ENCODE assay signal across 24 cellular contexts in the genomic region with DNA sequence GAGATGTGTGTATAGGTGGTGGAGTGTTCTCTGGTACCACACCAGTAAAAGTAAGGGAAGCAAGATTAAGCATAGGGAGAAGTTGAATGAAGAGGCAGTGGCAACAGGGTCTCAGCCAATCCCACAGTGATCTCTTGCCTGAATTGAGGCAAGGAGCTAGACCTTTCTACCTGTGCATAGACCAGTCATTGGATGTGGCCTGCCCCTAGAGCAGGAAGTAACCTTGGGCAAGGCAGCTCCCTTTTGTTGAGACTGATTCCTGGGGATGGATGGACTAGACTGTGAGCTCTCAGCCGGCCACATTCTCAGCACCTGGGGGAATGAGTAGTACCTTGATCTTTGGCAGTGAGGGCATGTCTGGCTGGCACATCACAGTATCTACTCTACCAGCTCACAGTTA. TPM values are rescaled to one million over a fixed set of nuclear protein-coding genes. Genes with fewer than 3 reads are reported as not detected.
DNase-seq lines count a peak whose midpoint lies in the region; ATAC-seq and TF ChIP-seq lines count a peak whose summit lies in the region.
"Had no signal": no experiment of that assay in that cellular context is flagged by ENCODE, and none has a peak within 500 bp of the region (broad histone marks: within the 10 kb centered on the region; RNA-seq: fewer than 3 reads in every experiment).

No MANE protein-coding gene starts in this region.

- no peak for ATAC-seq in activated CD4-positive, alpha-beta T cell treated with anti-CD3 and anti-CD28 coated beads for 36 hours
- ATAC-seq in natural killer cell, result no peak
- ATAC-seq in natural killer cell treated with Interleukin-12 subunit alpha and Interleukin-12 subunit beta and Interleukin-15 and Interleukin-18, amount 100 ng/mL, for 72 hours, result no peak
- no peak for ATAC-seq in stimulated activated naive CD8-positive, alpha-beta T cell treated with anti-CD3 and anti-CD28 coated beads, Interleukin-15, amount 100 ng/mL, for 72 hours
- ATAC-seq: GM23338, Right ventricle myocardium inferior had no signal

- no peak for DNase-seq in activated CD4-positive, alpha-beta T cell treated with anti-CD3 and anti-CD28 coated beads for 36 hours
- DNase-seq in activated CD4-positive, alpha-beta T cell treated with anti-CD3 and anti-CD28 coated beads for 4 hours, result no peak
- DNase-seq in natural killer cell (no peak), endothelial cell (ENCODE audit: low spot score) (no peak), inferior parietal cortex (ENCODE audit: extremely low spot score) (no peak), NCI-H226 (no peak)
- no peak for DNase-seq in natural killer cell treated with Interleukin-12 subunit alpha and Interleukin-12 subunit beta and Interleukin-15 and Interleukin-18, amount 100 ng/mL, for 72 hours (ENCODE audit: low spot score)
- DNase-seq in stimulated activated naive CD8-positive, alpha-beta T cell treated with anti-CD3 and anti-CD28 coated beads, Interleukin-15, amount 100 ng/mL, for 72 hours, result no peak
- DNase-seq: ACHN; Caco-2; CD4-positive, alpha-beta memory T cell; DMS 273 treated with DMSO at 0.1 percent for 48 hours; DMS79 treated with DMSO at 0.1 percent for 48 hours; HCEC 1CT; Kasumi-1; NCI-H1417; NCI-H1694 treated with DMSO at 0.1 percent for 48 hours; NCI-H2081 treated with DMSO at 0.1 percent for 48 hours; NCI-H2171 treated with DMSO at 0.1 percent for 48 hours; NCI-H446 treated with DMSO at 0.1 percent for 48 hours; NCI-H526 treated with DMSO at 0.1 percent for 48 hours; OCI-M1 had no signal

- intact Hi-C loops in activated CD4-positive, alpha-beta T cell treated with anti-CD3 and anti-CD28 coated beads for 36 hours (cut with DNase I, micrococcal nuclease), result no loop called here
- intact Hi-C loops in natural killer cell (cut with micrococcal nuclease), result no loop called here

- peaks cover 24% of the 10 kb centered on the region for H3K4me1 Mint-ChIP-seq in activated CD4-positive, alpha-beta T cell treated with anti-CD3 and anti-CD28 coated beads for 36 hours
- H3K4me1 Mint-ChIP-seq in natural killer cell (peaks cover 8 to 20% of the 10 kb centered on the region in 2 donors), endothelial cell (ENCODE audit: unreplicated experiment) (peaks cover 4% of the 10 kb centered on the region)
- peaks cover 12 to 21% of the 10 kb centered on the region in 2 donors for H3K4me1 Mint-ChIP-seq in natural killer cell treated with Interleukin-12 subunit alpha and Interleukin-12 subunit beta and Interleukin-15 and Interleukin-18, amount 100 ng/mL, for 72 hours (ENCODE audit: low read depth in 2 of 2)
- peaks cover 18% of the 10 kb centered on the region for H3K4me1 Mint-ChIP-seq in stimulated activated naive CD8-positive, alpha-beta T cell treated with anti-CD3 and anti-CD28 coated beads, Interleukin-15, amount 100 ng/mL, for 72 hours
- H3K4me1 Mint-ChIP-seq: GM23338 had no signal

- no peaks in the 10 kb centered on the region for H3K27me3 Mint-ChIP-seq in activated CD4-positive, alpha-beta T cell treated with anti-CD3 and anti-CD28 coated beads for 36 hours
- no peaks in the 10 kb centered on the region for H3K27me3 Mint-ChIP-seq in natural killer cell (ENCODE audit: low read depth in 2 of 2)
- H3K27me3 Mint-ChIP-seq in natural killer cell treated with Interleukin-12 subunit alpha and Interleukin-12 subunit beta and Interleukin-15 and Interleukin-18, amount 100 ng/mL, for 72 hours, result no peaks in the 10 kb centered on the region
- H3K27me3 Mint-ChIP-seq in endothelial cell (ENCODE audit: unreplicated experiment), result no peaks in the 10 kb centered on the region
- no peaks in the 10 kb centered on the region for H3K27me3 Mint-ChIP-seq in stimulated activated naive CD8-positive, alpha-beta T cell treated with anti-CD3 and anti-CD28 coated beads, Interleukin-15, amount 100 ng/mL, for 72 hours
- H3K27me3 Mint-ChIP-seq: CD4-positive, alpha-beta memory T cell had no signal

- POLR2A ChIA-PET in activated CD4-positive, alpha-beta T cell treated with anti-CD3 and anti-CD28 coated beads for 36 hours (lab: Charles Lee), result interaction anchor here (0.5 kb wide), 1 partner anchor 69 kb away, joined by 3 read pairs; no protein-coding TSS in a partner anchor

- TF ChIP-seq CTCF in natural killer cell (IDR thresholded peaks at IDR 0.05), result no peak
- no peak for TF ChIP-seq CTCF in endothelial cell (IDR thresholded peaks at IDR 0.05; ENCODE audit: unreplicated experiment)

- H3K36me3 Mint-ChIP-seq in activated CD4-positive, alpha-beta T cell treated with anti-CD3 and anti-CD28 coated beads for 36 hours (ENCODE audit: low read depth), result peaks cover 49% of the 10 kb centered on the region
- peaks cover 12% of the 10 kb centered on the region for H3K36me3 Mint-ChIP-seq in natural killer cell
- H3K36me3 Mint-ChIP-seq in natural killer cell treated with Interleukin-12 subunit alpha and Interleukin-12 subunit beta and Interleukin-15 and Interleukin-18, amount 100 ng/mL, for 72 hours, result peaks cover 14% of the 10 kb centered on the region
- peaks cover 13% of the 10 kb centered on the region for H3K36me3 Mint-ChIP-seq in endothelial cell (ENCODE audit: low read depth, unreplicated experiment)

- no peaks in the 10 kb centered on the region for H3K9me3 Mint-ChIP-seq in activated CD4-positive, alpha-beta T cell treated with anti-CD3 and anti-CD28 coated beads for 36 hours (ENCODE audit: low read depth)
- H3K9me3 Mint-ChIP-seq in natural killer cell (no peaks in the 10 kb centered on the region), endothelial cell (ENCODE audit: unreplicated experiment) (no peaks in the 10 kb centered on the region)
- H3K9me3 Mint-ChIP-seq in natural killer cell treated with Interleukin-12 subunit alpha and Interleukin-12 subunit beta and Interleukin-15 and Interleukin-18, amount 100 ng/mL, for 72 hours, result no peaks in the 10 kb centered on the region
- H3K9me3 Mint-ChIP-seq in stimulated activated naive CD8-positive, alpha-beta T cell treated with anti-CD3 and anti-CD28 coated beads, Interleukin-15, amount 100 ng/mL, for 72 hours, result no peaks in the 10 kb centered on the region
- H3K9me3 Mint-ChIP-seq: CD4-positive, alpha-beta memory T cell; GM23338 had no signal

- CTCF ChIA-PET in activated CD4-positive, alpha-beta T cell treated with anti-CD3 and anti-CD28 coated beads for 36 hours (lab: Charles Lee), result interaction anchor here (0.6 to 1.0 kb wide), 2 partner anchors 46 to 298 kb away, joined by 3 read pairs; no protein-coding TSS in a partner anchor

- no peak overlapping the region for H3K4me3 Mint-ChIP-seq in activated CD4-positive, alpha-beta T cell treated with anti-CD3 and anti-CD28 coated beads for 36 hours
- H3K4me3 Mint-ChIP-seq in natural killer cell (no peak overlapping the region), endothelial cell (ENCODE audit: unreplicated experiment) (peak overlapping the region; percentile 4)
- no peak overlapping the region for H3K4me3 Mint-ChIP-seq in natural killer cell treated with Interleukin-12 subunit alpha and Interleukin-12 subunit beta and Interleukin-15 and Interleukin-18, amount 100 ng/mL, for 72 hours
- no peak overlapping the region for H3K4me3 Mint-ChIP-seq in stimulated activated naive CD8-positive, alpha-beta T cell treated with anti-CD3 and anti-CD28 coated beads, Interleukin-15, amount 100 ng/mL, for 72 hours
- H3K4me3 Mint-ChIP-seq: CD4-positive, alpha-beta memory T cell; GM23338 had no signal

- H3K27ac Mint-ChIP-seq in activated CD4-positive, alpha-beta T cell treated with anti-CD3 and anti-CD28 coated beads for 36 hours, result peak overlapping the region; percentile 29
- H3K27ac Mint-ChIP-seq in natural killer cell (peak overlapping the region; percentile 0 to 2), endothelial cell (ENCODE audit: unreplicated experiment) (no peak overlapping the region)
- H3K27ac Mint-ChIP-seq in natural killer cell treated with Interleukin-12 subunit alpha and Interleukin-12 subunit beta and Interleukin-15 and Interleukin-18, amount 100 ng/mL, for 72 hours, result no peak overlapping the region
- peak overlapping the region; percentile 35 to 65 for H3K27ac Mint-ChIP-seq in stimulated activated naive CD8-positive, alpha-beta T cell treated with anti-CD3 and anti-CD28 coated beads, Interleukin-15, amount 100 ng/mL, for 72 hours
- H3K27ac Mint-ChIP-seq: GM23338 had no signal

RNA-seq across cellular contexts. Expression of a gene that starts 6.4 kb away (rescaled TPM):
- total RNA-seq in activated CD4-positive, alpha-beta T cell treated with anti-CD3 and anti-CD28 coated beads for 36 hours, result 10 to 100 TPM; 41.1 to 41.7 TPM
- 10 to 100 TPM; 67.9 to 76.9 (median 75.7) TPM for total RNA-seq in natural killer cell
- 10 to 100 TPM; 44.5 to 57.5 TPM for total RNA-seq in natural killer cell treated with Interleukin-12 subunit alpha and Interleukin-12 subunit beta and Interleukin-15 and Interleukin-18, amount 100 ng/mL, for 72 hours
- total RNA-seq in endothelial cell (ENCODE audit: unreplicated experiment), result 15.4 TPM

RNA-seq across cellular contexts. Expression of a gene that starts 11.8 kb away (rescaled TPM):
- total RNA-seq in activated CD4-positive, alpha-beta T cell treated with anti-CD3 and anti-CD28 coated beads for 36 hours, result 10 to 100 TPM; 17.8 to 18.3 TPM
- total RNA-seq in natural killer cell (1 to 10 TPM; 5.2 to 8.6 (median 5.9) TPM), endothelial cell (ENCODE audit: unreplicated experiment) (12.4 TPM)
- 10 to 100 TPM in 1 of 2 donors, 1 to 10 TPM in 1; 7.5 to 11.0 TPM for total RNA-seq in natural killer cell treated with Interleukin-12 subunit alpha and Interleukin-12 subunit beta and Interleukin-15 and Interleukin-18, amount 100 ng/mL, for 72 hours

RNA-seq across cellular contexts. Expression of a gene that starts 38.2 kb away (rescaled TPM):
- 10 to 100 TPM; 26.6 to 29.4 TPM for total RNA-seq in activated CD4-positive, alpha-beta T cell treated with anti-CD3 and anti-CD28 coated beads for 36 hours
- total RNA-seq in natural killer cell (10 to 100 TPM; 33.7 to 43.1 (median 35.0) TPM), endothelial cell (ENCODE audit: unreplicated experiment) (23.6 TPM)
- 10 to 100 TPM; 32.5 to 43.1 TPM for total RNA-seq in natural killer cell treated with Interleukin-12 subunit alpha and Interleukin-12 subunit beta and Interleukin-15 and Interleukin-18, amount 100 ng/mL, for 72 hours

RNA-seq across cellular contexts. Expression of a gene that starts 42.5 kb away (rescaled TPM):
- total RNA-seq in activated CD4-positive, alpha-beta T cell treated with anti-CD3 and anti-CD28 coated beads for 36 hours, result 100 to 1,000 TPM; 465 to 572 TPM
- 10 to 100 TPM; 76.2 to 90.3 (median 82.9) TPM for total RNA-seq in natural killer cell
- total RNA-seq in natural killer cell treated with Interleukin-12 subunit alpha and Interleukin-12 subunit beta and Interleukin-15 and Interleukin-18, amount 100 ng/mL, for 72 hours, result 100 to 1,000 TPM; 269 to 354 TPM
- total RNA-seq in endothelial cell (ENCODE audit: unreplicated experiment), result 186 TPM

Comparison
In these comparisons a context has a peak if more than half of its experiments do, and no peak if none do; other contexts are left out.
1. H3K27ac Mint-ChIP-seq: peak in activated CD4-positive, alpha-beta T cell treated with anti-CD3 and anti-CD28 coated beads for 36 hours (single experiment), natural killer cell (2 of 2) and stimulated activated naive CD8-positive, alpha-beta T cell treated with anti-CD3 and anti-CD28 coated beads, Interleukin-15, amount 100 ng/mL, for 72 hours (2 of 2); none in natural killer cell treated with Interleukin-12 subunit alpha and Interleukin-12 subunit beta and Interleukin-15 and Interleukin-18, amount 100 ng/mL, for 72 hours (0 of 2) and endothelial cell (single experiment).